1 cellular context compared by ENCODE assay signal in the genomic region with DNA sequence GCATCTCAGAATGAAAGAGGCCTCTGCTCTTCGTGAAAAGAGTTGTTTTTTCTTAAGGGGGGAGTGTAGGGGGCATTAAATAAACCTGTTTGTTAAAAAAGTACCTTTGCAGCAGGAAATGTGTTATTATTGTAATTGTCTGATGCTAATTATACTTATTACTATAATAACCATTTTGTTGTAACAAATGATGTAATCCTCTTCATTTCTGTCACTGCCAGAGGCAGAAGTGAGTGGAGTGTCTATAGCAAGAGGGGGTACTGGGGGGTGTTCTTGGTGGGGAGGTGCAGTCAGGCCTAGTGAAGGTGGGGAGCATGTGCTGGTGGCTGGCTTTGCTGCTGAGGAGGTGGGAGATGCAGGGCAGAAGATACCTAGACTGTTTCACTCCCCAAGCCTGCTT.
TF ChIP-seq lines count a peak whose summit lies in the region.

No MANE protein-coding gene starts in this region.

TF ChIP-seq in GM12878, 131 proteins besides CTCF, POLR2A, EP300 and RAD21:
- TF ChIP-seq ATF7 (IDR thresholded peaks at IDR 0.05; ENCODE audit: low read depth) (peak; percentile 50; the same call in 1 of the 2 replicates), SP1 (IDR thresholded peaks at IDR 0.05; ENCODE audit: low read depth, low read length) (no peak)
TF ChIP-seq in GM12878: peak in this region for 1.
